ENCODE assay signal across 20 cellular contexts in genomic region chr4:149140841-149141240, GRCh38.
DNase-seq lines count a peak whose midpoint lies in the region; ATAC-seq and TF ChIP-seq lines count a peak whose summit lies in the region.
"Had no signal": no experiment of that assay in that cellular context is flagged by ENCODE, and none has a peak within 500 bp of the region (broad histone marks: within the 10 kb centered on the region; RNA-seq: fewer than 3 reads in every experiment).

No MANE protein-coding gene starts in this region.

- H3K9ac ChIP-seq in adipocyte (ENCODE audit: low read length): no peak overlapping the region

- peaks cover 8% of the 10 kb centered on the region for H3K9me3 Mint-ChIP-seq in MCF 10A (ENCODE audit: unreplicated experiment)
- H3K9me3 Mint-ChIP-seq: GM23338 had no signal

- H3K27me3 Mint-ChIP-seq in MCF 10A (ENCODE audit: insufficient read depth, unreplicated experiment): no peaks in the 10 kb centered on the region

- no peaks in the 10 kb centered on the region for H3K4me1 ChIP-seq in breast epithelium
- peaks cover 12% of the 10 kb centered on the region for H3K4me1 ChIP-seq in adipocyte (ENCODE audit: control insufficient read depth, insufficient read depth, low read length)
- H3K4me1 ChIP-seq: Caco-2 had no signal

- H3K36me3 Mint-ChIP-seq in MCF 10A (ENCODE audit: insufficient read depth, unreplicated experiment): no peaks in the 10 kb centered on the region
- H3K36me3 Mint-ChIP-seq: CD14-positive monocyte had no signal

- no peaks in the 10 kb centered on the region for H3K27me3 ChIP-seq in breast epithelium
- no peaks in the 10 kb centered on the region for H3K27me3 ChIP-seq in adipocyte (replicated peaks; ENCODE audit: control insufficient read depth, insufficient read depth, low read length)

- H3K4me3 Mint-ChIP-seq in MCF 10A (ENCODE audit: unreplicated experiment): no peak overlapping the region
- H3K4me3 Mint-ChIP-seq: CD14-positive monocyte, GM23338 had no signal

- POLR2A ChIA-PET in MCF 10A (lab: Yijun Ruan, JAX): no interaction called here
- POLR2A ChIA-PET in RWPE1 (lab: Yijun Ruan, JAX; ENCODE audit: low non-redundant PET): no interaction called here

- H3K36me3 ChIP-seq in breast epithelium (no peaks in the 10 kb centered on the region), adipocyte (ENCODE audit: control insufficient read depth, insufficient read depth, low read length, severe bottlenecking) (no peaks in the 10 kb centered on the region)

- TF ChIP-seq POLR2A in breast epithelium (IDR thresholded peaks at IDR 0.05): no peak

- peak overlapping the region; percentile 29 for H3K27ac Mint-ChIP-seq in MCF 10A (ENCODE audit: low read depth, unreplicated experiment)
- H3K27ac Mint-ChIP-seq: GM23338 had no signal

- H3K9me3 ChIP-seq in breast epithelium: no peaks in the 10 kb centered on the region
- no peaks in the 10 kb centered on the region for H3K9me3 ChIP-seq in adipocyte (ENCODE audit: control insufficient read depth, low read length)
- H3K9me3 ChIP-seq: Caco-2 had no signal

- ATAC-seq in Right ventricle myocardium superior (ENCODE audit: poor library complexity): no peak
- no peak for ATAC-seq in HG03135 (IDR thresholded peaks at IDR 0.05; ENCODE audit: unreplicated experiment)
- ATAC-seq: GM23338 had no signal

- H3K27ac ChIP-seq in breast epithelium (no peak overlapping the region), RWPE1 (no peak overlapping the region)
- H3K27ac ChIP-seq: HL-60 had no signal

- DNase-seq in MCF 10A (ENCODE audit: unreplicated experiment) (peak; percentile 13), breast epithelium (ENCODE audit: low spot score in 2 of 2) (no peak), adipocyte (ENCODE audit: low read depth) (peak; percentile 49), iris pigment epithelial cell (ENCODE audit: low read depth) (peak; percentile 39), RWPE1 (ENCODE audit: low spot score) (no peak), DMS114 treated with DMSO at 0.1 percent for 48 hours (lab: John Stamatoyannopoulos, UW; ENCODE audit: unreplicated experiment) (no peak), Right ventricle myocardium superior (no peak)
- DNase-seq: Caco-2, DMS79, GDM1, KBM-7, MM.1S, NCI-H2029, NCI-H2171 treated with DMSO at 0.1 percent for 48 hours, NCI-H510A treated with DMSO at 0.1 percent for 48 hours, RPMI8226 had no signal

- CTCF ChIA-PET in MCF 10A (lab: Yijun Ruan, JAX): no interaction called here
- CTCF ChIA-PET in RWPE1 (lab: Yijun Ruan, JAX): interaction anchor here (0.6 kb wide), 1 partner anchor 1622 kb away, joined by 3 read pairs; no protein-coding TSS in a partner anchor

- H3K4me1 Mint-ChIP-seq in MCF 10A (ENCODE audit: insufficient read depth, unreplicated experiment): peaks cover 8% of the 10 kb centered on the region
- H3K4me1 Mint-ChIP-seq: CD14-positive monocyte had no signal

- TF ChIP-seq CTCF in MCF 10A (IDR thresholded peaks at IDR 0.05; ENCODE audit: unreplicated experiment) (no peak), breast epithelium (IDR thresholded peaks at IDR 0.05) (no peak), RWPE1 (conservative IDR thresholded peaks at IDR 0.05; ENCODE audit: low read depth) (no peak)

- intact Hi-C loops in MCF 10A (cut with micrococcal nuclease): no loop called here
- intact Hi-C loops in breast epithelium (cut with DNase I; ENCODE audit: low total_unique reads): no loop called here
- intact Hi-C loops in Right ventricle myocardium superior (cut with DNase I): no loop called here

- no TSS peak for BruUV-seq in MCF 10A (replicated peaks; lab: Mats Ljungman, UMichigan)

- H3K4me3 ChIP-seq in breast epithelium: no peak overlapping the region
- no peak overlapping the region for H3K4me3 ChIP-seq in adipocyte (ENCODE audit: low read length)
- H3K4me3 ChIP-seq: GM23338 had no signal

Comparison
In these comparisons a context has a peak if more than half of its experiments do, and no peak if none do; other contexts are left out.
1. DNase-seq: peak in MCF 10A (single experiment), adipocyte (single experiment) and iris pigment epithelial cell (single experiment); none in breast epithelium (0 of 2), RWPE1 (single experiment), DMS114 treated with DMSO at 0.1 percent for 48 hours (single experiment) and Right ventricle myocardium superior (single experiment).